In the genomic region with DNA sequence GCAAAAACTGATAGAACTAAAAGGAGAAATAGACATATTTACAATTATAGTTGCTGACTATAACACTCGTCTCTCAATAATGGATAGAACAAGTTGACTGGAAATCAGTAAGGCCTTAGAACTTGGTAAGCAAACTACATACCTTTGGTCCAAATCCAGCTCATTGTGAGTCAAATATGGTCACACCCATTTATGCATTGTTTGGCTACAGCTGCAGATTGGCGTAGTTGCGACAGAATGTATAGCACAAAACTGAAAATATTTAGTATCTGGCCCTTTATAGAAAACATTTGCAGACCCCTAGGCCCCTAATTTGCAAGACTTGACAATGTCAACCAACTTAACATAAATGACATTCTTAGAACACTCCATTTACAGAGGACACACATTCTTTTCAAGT, we compare ENCODE assay signal across 23 cellular contexts.
"Had no signal": no experiment of that assay in that cellular context is flagged by ENCODE, and none has a peak within 500 bp of the region (broad histone marks: within the 10 kb centered on the region; RNA-seq: fewer than 3 reads in every experiment).

No MANE protein-coding gene starts in this region.

- H3K4me1 Mint-ChIP-seq: activated naive CD4-positive, alpha-beta T cell treated with anti-CD3 and anti-CD28 coated beads, Interleukin-2, amount 10 ng/mL, durations not matched to agents 7 days and 5 days; neural crest cell had no signal

- H3K27ac Mint-ChIP-seq: activated naive CD4-positive, alpha-beta T cell treated with anti-CD3 and anti-CD28 coated beads, Interleukin-2, amount 10 ng/mL, durations not matched to agents 7 days and 5 days; activated T-cell treated with anti-CD3 and anti-CD28 coated beads, Interleukin-2, amount 50 U/mL, for 24 hours; activated T-helper 2 cell treated with anti-CD3 and anti-CD28 coated beads, Interferon-gamma antibody, Interleukin-2, Interleukin-4, amounts not matched to agents 10 μg/mL and 5 μg/mL and 100 μg/mL, durations not matched to agents 14 hours and 24 hours and 36 hours; dendritic cell treated with granulocyte-macrophage colony-stimulating factor and Interleukin-4, amounts not matched to agents 40 ng/mL and 50 ng/mL, for 4 days; naive thymus-derived CD4-positive, alpha-beta T cell; stimulated activated naive CD8-positive, alpha-beta T cell treated with anti-CD3 and anti-CD28 coated beads, Interleukin-15, Interleukin-2, amounts not matched to agents 100 ng/mL and 50 ng/mL, for 24 hours; WTC11 had no signal

- H3K9me3 Mint-ChIP-seq: activated naive CD4-positive, alpha-beta T cell treated with anti-CD3 and anti-CD28 coated beads, Interleukin-2, amount 10 ng/mL, durations not matched to agents 7 days and 5 days; activated T-cell treated with anti-CD3 and anti-CD28 coated beads, Interleukin-2, amount 50 U/mL, for 24 hours; activated T-helper 2 cell treated with anti-CD3 and anti-CD28 coated beads, Interferon-gamma antibody, Interleukin-2, Interleukin-4, amounts not matched to agents 10 μg/mL and 5 μg/mL and 100 μg/mL, durations not matched to agents 14 hours and 24 hours and 36 hours; dendritic cell treated with granulocyte-macrophage colony-stimulating factor and Interleukin-4, amounts not matched to agents 40 ng/mL and 50 ng/mL, for 4 days; WTC11 had no signal

- H3K36me3 Mint-ChIP-seq: activated naive CD4-positive, alpha-beta T cell treated with anti-CD3 and anti-CD28 coated beads, Interleukin-2, amount 10 ng/mL, durations not matched to agents 7 days and 5 days; naive thymus-derived CD4-positive, alpha-beta T cell; WTC11 had no signal

- H3K4me3 Mint-ChIP-seq: activated naive CD4-positive, alpha-beta T cell treated with anti-CD3 and anti-CD28 coated beads, Interleukin-2, amount 10 ng/mL, durations not matched to agents 7 days and 5 days; activated T-cell treated with anti-CD3 and anti-CD28 coated beads, Interleukin-2, amount 50 U/mL, for 24 hours; dendritic cell treated with granulocyte-macrophage colony-stimulating factor and Interleukin-4, amounts not matched to agents 40 ng/mL and 50 ng/mL, for 4 days; naive thymus-derived CD4-positive, alpha-beta T cell; neural crest cell; stimulated activated naive CD8-positive, alpha-beta T cell treated with anti-CD3 and anti-CD28 coated beads, Interleukin-15, Interleukin-2, amounts not matched to agents 100 ng/mL and 50 ng/mL, for 24 hours; WTC11 had no signal

- H3K27me3 Mint-ChIP-seq: activated naive CD4-positive, alpha-beta T cell treated with anti-CD3 and anti-CD28 coated beads, Interleukin-2, amount 10 ng/mL, durations not matched to agents 7 days and 5 days had no signal

- ATAC-seq: left lobe of liver; lower lobe of right lung; naive thymus-derived CD4-positive, alpha-beta T cell; right lobe of liver; WTC11 had no signal

- H3K36me3 ChIP-seq: lower lobe of right lung, right lobe of liver, tibial artery had no signal

- DNase-seq: activated CD8-positive, alpha-beta memory T cell treated with anti-CD3 and anti-CD28 coated beads for 24 hours; activated CD8-positive, alpha-beta memory T cell treated with anti-CD3 and anti-CD28 coated beads, Interleukin-2, amount 50 U/mL, for 4 hours; activated naive CD4-positive, alpha-beta T cell treated with anti-CD3 and anti-CD28 coated beads, Interleukin-2, amount 10 ng/mL, durations not matched to agents 7 days and 5 days; activated T-cell treated with anti-CD3 and anti-CD28 coated beads, Interleukin-2, amount 50 U/mL, for 24 hours; caudate nucleus; effector CD4-positive, alpha-beta T cell; lower lobe of right lung; naive thymus-derived CD4-positive, alpha-beta T cell; occipital lobe; posterior cingulate gyrus; right lobe of liver; stimulated activated CD4-positive, alpha-beta T cell treated with anti-CD3 and anti-CD28 coated beads, Interleukin-1b, Interleukin-23, amount 100 ng/mL, for 48 hours; substantia nigra; T-helper 1 cell; T-helper 9 cell; tibial artery had no signal

- H3K4me3 ChIP-seq: lower lobe of right lung, right lobe of liver, skin epidermis, tibial artery had no signal

- H3K9me3 ChIP-seq: lower lobe of right lung, right lobe of liver, tibial artery had no signal

- H3K27me3 ChIP-seq: right lobe of liver, tibial artery had no signal

- H3K4me1 ChIP-seq: lower lobe of right lung, right lobe of liver had no signal

- H3K27ac ChIP-seq: lower lobe of right lung, right lobe of liver, tibial artery had no signal
